30 cellular contexts compared by ENCODE assay signal in the genomic region with DNA sequence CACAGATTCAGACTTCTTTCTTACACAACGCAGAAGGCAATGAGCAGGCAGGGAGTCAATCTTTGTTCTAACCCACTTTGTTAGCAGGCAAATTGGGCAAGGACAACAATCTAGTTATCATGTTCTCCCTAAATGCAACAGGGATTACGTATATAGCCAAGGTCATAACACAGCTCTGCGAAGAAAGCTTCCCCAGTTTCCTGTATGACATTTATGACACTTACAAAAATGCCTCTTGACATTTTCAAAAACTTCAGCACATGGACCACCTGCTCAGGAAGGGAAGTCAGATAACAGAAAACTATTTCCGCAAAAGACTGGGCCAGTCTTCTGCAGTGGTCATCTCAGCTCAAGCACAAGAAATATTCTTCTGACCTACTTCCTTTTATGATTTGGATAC.
DNase-seq lines count a peak whose midpoint lies in the region; ATAC-seq and TF ChIP-seq lines count a peak whose summit lies in the region.
"Had no signal": no experiment of that assay in that cellular context is flagged by ENCODE, and none has a peak within 500 bp of the region (broad histone marks: within the 10 kb centered on the region; RNA-seq: fewer than 3 reads in every experiment).

No MANE protein-coding gene starts in this region.

- peaks cover 2% of the 10 kb centered on the region for H3K27me3 Mint-ChIP-seq in osteocyte (ENCODE audit: unreplicated experiment)

- no peaks in the 10 kb centered on the region for H3K79me2 ChIP-seq in smooth muscle cell (ENCODE audit: low read depth)

- DNase-seq in Right ventricle myocardium inferior (ENCODE audit: missing footprints) = no peak
- no peak for DNase-seq in Right ventricle myocardium superior
- DNase-seq in NB4 (ENCODE audit: low read depth) = peak; percentile 11
- peak; percentile 79 for DNase-seq in fibroblast of pulmonary artery (ENCODE audit: low read depth)
- no peak for DNase-seq in smooth muscle cell (lab: John Stamatoyannopoulos, UW; ENCODE audit: unreplicated experiment)
- DNase-seq in 8988T = no peak
- no peak for DNase-seq in H4 (ENCODE audit: low spot score)
- no peak for DNase-seq in osteocyte (ENCODE audit: extremely low spot score, unreplicated experiment)
- DNase-seq: activated CD4-positive, alpha-beta memory T cell treated with anti-CD3 and anti-CD28 coated beads for 36 hours; activated CD8-positive, alpha-beta memory T cell treated with anti-CD3 and anti-CD28 coated beads, Interleukin-2, amount 50 U/mL, for 4 hours; activated naive CD4-positive, alpha-beta T cell; activated naive CD8-positive, alpha-beta T cell treated with anti-CD3 and anti-CD28 coated beads, Interleukin-2, amount 50 U/mL, for 24 hours; caudate nucleus; CD4-positive, alpha-beta memory T cell; cortex of kidney; effector memory CD4-positive, alpha-beta T cell; erythroblast; foreskin fibroblast; head of caudate nucleus; kidney; NCI-H1048; NCI-H1694; NCI-H774; nephron progenitor cell; stimulated activated naive CD4-positive, alpha-beta T cell treated with Interleukin-2 at 50 U/mL for 16 hours; upper lobe of right lung had no signal

- peaks cover 5% of the 10 kb centered on the region for H3K4me1 Mint-ChIP-seq in osteocyte (ENCODE audit: unreplicated experiment)

- H3K4me2 ChIP-seq in smooth muscle cell = peak overlapping the region; percentile 12

- H3K4me1 ChIP-seq in smooth muscle cell (ENCODE audit: low read depth) = peaks cover 12% of the 10 kb centered on the region
- H3K4me1 ChIP-seq: suprapubic skin had no signal

- H2AFZ ChIP-seq in smooth muscle cell (ENCODE audit: low read depth) = no peak overlapping the region

- no peak overlapping the region for H3K4me3 Mint-ChIP-seq in osteocyte (ENCODE audit: unreplicated experiment)
- H3K4me3 Mint-ChIP-seq: activated CD4-positive, alpha-beta memory T cell treated with anti-CD3 and anti-CD28 coated beads for 36 hours; activated naive CD8-positive, alpha-beta T cell treated with anti-CD3 and anti-CD28 coated beads, Interleukin-2, amount 50 U/mL, for 24 hours; CD4-positive, alpha-beta memory T cell; nephron progenitor cell; T-helper 1 cell treated with Interleukin-12 subunit alpha and Interleukin-12 subunit beta and Interleukin-4 antibody, amounts not matched to agents 30 μg/mL and 1 μg/mL, for 36 hours had no signal

- H3F3A ChIP-seq in smooth muscle cell (ENCODE audit: low read depth) = no peaks in the 10 kb centered on the region

- H3K4me3 ChIP-seq in NB4 (ENCODE audit: low read depth, low read length) = no peak overlapping the region
- H3K4me3 ChIP-seq in fibroblast of pulmonary artery (replicated peaks; ENCODE audit: low read depth, low read length) = no peak overlapping the region
- no peak overlapping the region for H3K4me3 ChIP-seq in smooth muscle cell
- H3K4me3 ChIP-seq: skin epidermis, suprapubic skin, upper lobe of right lung had no signal

- TF ChIP-seq CTCF in NB4 (IDR thresholded peaks at IDR 0.05; ENCODE audit: low read depth, low read length) = no peak
- no peak for TF ChIP-seq CTCF in fibroblast of pulmonary artery (IDR thresholded peaks at IDR 0.05; ENCODE audit: low read length, missing control alignments)
- TF ChIP-seq CTCF in smooth muscle cell (IDR thresholded peaks at IDR 0.05; ENCODE audit: borderline replicate concordance, insufficient read depth, poor library complexity, severe bottlenecking) = no peak
- TF ChIP-seq CTCF in osteocyte (IDR thresholded peaks at IDR 0.05) = no peak

- no peak overlapping the region for H3K27ac ChIP-seq in smooth muscle cell (ENCODE audit: low read depth)
- H3K27ac ChIP-seq: skin epidermis, suprapubic skin, upper lobe of right lung had no signal

- 57% methylated on average over 4 of the region's 4 CpGs for WGBS in smooth muscle cell (ENCODE audit: low lambda C conversion rate)

- H4K20me1 ChIP-seq in smooth muscle cell (ENCODE audit: low read depth) = no peaks in the 10 kb centered on the region

- no peaks in the 10 kb centered on the region for H3K36me3 ChIP-seq in smooth muscle cell (ENCODE audit: low read depth)
- H3K36me3 ChIP-seq: suprapubic skin, upper lobe of right lung had no signal

- intact Hi-C loops in Right ventricle myocardium inferior (cut with DNase I) (loop anchor here (5.0 kb wide), 2 partner anchors 41 to 44 kb away; no protein-coding TSS in a partner anchor), Right ventricle myocardium superior (cut with DNase I) (no loop called here)

- no peak overlapping the region for H3K27ac Mint-ChIP-seq in osteocyte (ENCODE audit: unreplicated experiment)
- H3K27ac Mint-ChIP-seq: activated CD4-positive, alpha-beta memory T cell treated with anti-CD3 and anti-CD28 coated beads for 36 hours; activated naive CD8-positive, alpha-beta T cell treated with anti-CD3 and anti-CD28 coated beads, Interleukin-2, amount 50 U/mL, for 24 hours; CD4-positive, alpha-beta memory T cell; nephron progenitor cell; T-helper 1 cell treated with Interleukin-12 subunit alpha and Interleukin-12 subunit beta and Interleukin-4 antibody, amounts not matched to agents 30 μg/mL and 1 μg/mL, for 36 hours had no signal

- no peaks in the 10 kb centered on the region for H3K27me3 ChIP-seq in smooth muscle cell (ENCODE audit: low read depth)
- H3K27me3 ChIP-seq: suprapubic skin, upper lobe of right lung had no signal

- H3K36me3 Mint-ChIP-seq in osteocyte (ENCODE audit: unreplicated experiment) = no peaks in the 10 kb centered on the region
- H3K36me3 Mint-ChIP-seq: activated CD4-positive, alpha-beta memory T cell treated with anti-CD3 and anti-CD28 coated beads for 36 hours; CD4-positive, alpha-beta memory T cell had no signal

- no peak overlapping the region for H3K9ac ChIP-seq in smooth muscle cell (ENCODE audit: low read depth)

- no peak for TF ChIP-seq POLR2A in NB4 (IDR thresholded peaks at IDR 0.05; ENCODE audit: extremely low read depth, insufficient read length)

- no peaks in the 10 kb centered on the region for H3K9me3 ChIP-seq in smooth muscle cell (replicated peaks; ENCODE audit: low read depth)
- H3K9me3 ChIP-seq: suprapubic skin, upper lobe of right lung had no signal

- H3K9me3 Mint-ChIP-seq in osteocyte (ENCODE audit: unreplicated experiment) = no peaks in the 10 kb centered on the region
- H3K9me3 Mint-ChIP-seq: activated CD4-positive, alpha-beta memory T cell treated with anti-CD3 and anti-CD28 coated beads for 36 hours; activated naive CD8-positive, alpha-beta T cell treated with anti-CD3 and anti-CD28 coated beads, Interleukin-2, amount 50 U/mL, for 24 hours; T-helper 1 cell treated with Interleukin-12 subunit alpha and Interleukin-12 subunit beta and Interleukin-4 antibody, amounts not matched to agents 30 μg/mL and 1 μg/mL, for 36 hours had no signal

- ATAC-seq in Right ventricle myocardium inferior = peak; percentile 47
- no peak for ATAC-seq in Right ventricle myocardium superior (ENCODE audit: poor library complexity)
- ATAC-seq: activated CD4-positive, CD25-positive, alpha-beta regulatory T cell treated with anti-CD3 and anti-CD28 coated beads, Interleukin-2, amount 50 U/mL, for 24 hours; activated naive CD8-positive, alpha-beta T cell treated with anti-CD3 and anti-CD28 coated beads, Interleukin-2, amount 50 U/mL, for 24 hours; upper lobe of right lung had no signal

Comparison
In these comparisons a context has a peak if more than half of its experiments do, and no peak if none do; other contexts are left out.
1. DNase-seq: peak in NB4 (single experiment) and fibroblast of pulmonary artery (single experiment); none in Right ventricle myocardium inferior (single experiment), Right ventricle myocardium superior (single experiment), smooth muscle cell (single experiment), 8988T (single experiment), H4 (single experiment) and osteocyte (single experiment).